ENCODE assay signal across 9 cellular contexts in genomic region chr1:186212574-186213224, GRCh38.
A peak's percentile ranks its signal among the peaks of the same experiment; 100 is the strongest.
DNase-seq lines count a peak whose midpoint lies in the region; ATAC-seq and TF ChIP-seq lines count a peak whose summit lies in the region.
"Had no signal": no experiment of that assay in that cellular context is flagged by ENCODE, and none has a peak within 500 bp of the region (broad histone marks: within the 10 kb centered on the region; RNA-seq: fewer than 3 reads in every experiment).

No MANE protein-coding gene starts in this region.

- TF ChIP-seq CTCF in CD4-positive, alpha-beta T cell (IDR thresholded peaks at IDR 0.05): peak; percentile 23
- no peak for TF ChIP-seq CTCF in natural killer cell (IDR thresholded peaks at IDR 0.05)

- H3K9me3 ChIP-seq in CD4-positive, alpha-beta T cell (ENCODE audit: control insufficient read depth, low read length): no peaks in the 10 kb centered on the region

- no peaks in the 10 kb centered on the region for H3K4me1 Mint-ChIP-seq in CD4-positive, alpha-beta T cell (ENCODE audit: low read depth)
- no peaks in the 10 kb centered on the region for H3K4me1 Mint-ChIP-seq in T-helper 2 cell treated with Interferon-gamma antibody and Interleukin-4, amounts not matched to agents 5 μg/mL and 100 μg/mL, for 36 hours (ENCODE audit: low read depth)
- H3K4me1 Mint-ChIP-seq in natural killer cell: no peaks in the 10 kb centered on the region
- H3K4me1 Mint-ChIP-seq: activated B cell treated with CpG ODN at 0.5 μM for 24 hours had no signal

- H3K27ac Mint-ChIP-seq in CD4-positive, alpha-beta T cell: no peak overlapping the region
- no peak overlapping the region for H3K27ac Mint-ChIP-seq in T-helper 2 cell treated with Interferon-gamma antibody and Interleukin-4, amounts not matched to agents 5 μg/mL and 100 μg/mL, for 36 hours
- no peak overlapping the region for H3K27ac Mint-ChIP-seq in natural killer cell
- H3K27ac Mint-ChIP-seq: activated B cell treated with CpG ODN at 0.5 μM for 24 hours had no signal

- POLR2A ChIA-PET in CD4-positive, alpha-beta T cell (lab: Charles Lee): no interaction called here

- H3K9me3 Mint-ChIP-seq in CD4-positive, alpha-beta T cell: no peaks in the 10 kb centered on the region
- no peaks in the 10 kb centered on the region for H3K9me3 Mint-ChIP-seq in T-helper 2 cell treated with Interferon-gamma antibody and Interleukin-4, amounts not matched to agents 5 μg/mL and 100 μg/mL, for 36 hours
- H3K9me3 Mint-ChIP-seq in natural killer cell: no peaks in the 10 kb centered on the region
- H3K9me3 Mint-ChIP-seq: activated B cell treated with CpG ODN at 0.5 μM for 24 hours had no signal

- no peak for ATAC-seq in CD4-positive, alpha-beta T cell (ENCODE audit: poor library complexity)
- ATAC-seq in GM18858 (IDR thresholded peaks at IDR 0.05; ENCODE audit: unreplicated experiment) (peak; percentile 89), HG02970 (IDR thresholded peaks at IDR 0.05; ENCODE audit: low FRiP score, unreplicated experiment) (peak; percentile 68), natural killer cell (no peak)

- intact Hi-C loops in CD4-positive, alpha-beta T cell (cut with DNase I, micrococcal nuclease): loop anchor here (1.0 to 10.0 kb wide), 3 partner anchors 399 to 1408 kb away; no protein-coding TSS in a partner anchor
- intact Hi-C loops in natural killer cell (cut with micrococcal nuclease): no loop called here

- peaks cover 58% of the 10 kb centered on the region for H3K27me3 Mint-ChIP-seq in CD4-positive, alpha-beta T cell
- peaks cover 23% of the 10 kb centered on the region for H3K27me3 Mint-ChIP-seq in T-helper 2 cell treated with Interferon-gamma antibody and Interleukin-4, amounts not matched to agents 5 μg/mL and 100 μg/mL, for 36 hours (ENCODE audit: low read depth)
- peaks cover 0 to 8% of the 10 kb centered on the region in 2 donors for H3K27me3 Mint-ChIP-seq in natural killer cell (ENCODE audit: low read depth in 2 of 2)
- H3K27me3 Mint-ChIP-seq: activated B cell treated with CpG ODN at 0.5 μM for 24 hours had no signal

- no peak overlapping the region for H3K4me3 Mint-ChIP-seq in CD4-positive, alpha-beta T cell
- H3K4me3 Mint-ChIP-seq in T-helper 2 cell treated with Interferon-gamma antibody and Interleukin-4, amounts not matched to agents 5 μg/mL and 100 μg/mL, for 36 hours: no peak overlapping the region
- H3K4me3 Mint-ChIP-seq in natural killer cell: no peak overlapping the region
- H3K4me3 Mint-ChIP-seq: activated B cell treated with CpG ODN at 0.5 μM for 24 hours had no signal

- no peak for DNase-seq in CD4-positive, alpha-beta T cell
- DNase-seq in NCI-H146 treated with DMSO at 0.1 percent for 48 hours (lab: John Stamatoyannopoulos, UW; ENCODE audit: unreplicated experiment) (peak; percentile 6), fibroblast of the conjunctiva (ENCODE audit: low read depth) (peak; percentile 87), non-pigmented ciliary epithelial cell (ENCODE audit: low read depth) (peak; percentile 93), natural killer cell (no peak)
- peak; percentile 5 for DNase-seq in T-helper 2 cell treated with Interferon-gamma antibody and Interleukin-4, amounts not matched to agents 5 μg/mL and 100 μg/mL, for 36 hours (ENCODE audit: low spot score)
- DNase-seq: activated B cell treated with CpG ODN at 0.5 μM for 24 hours had no signal

- H3K27me3 ChIP-seq in CD4-positive, alpha-beta T cell (ENCODE audit: control insufficient read depth, insufficient read depth, low read length): peaks cover 11% of the 10 kb centered on the region

- CTCF ChIA-PET in CD4-positive, alpha-beta T cell (lab: Charles Lee): no interaction called here

- H3K27ac ChIP-seq in CD4-positive, alpha-beta T cell (ENCODE audit: low read depth, low read length): no peak overlapping the region

- H3K36me3 Mint-ChIP-seq in CD4-positive, alpha-beta T cell (ENCODE audit: low read depth): no peaks in the 10 kb centered on the region
- no peaks in the 10 kb centered on the region for H3K36me3 Mint-ChIP-seq in T-helper 2 cell treated with Interferon-gamma antibody and Interleukin-4, amounts not matched to agents 5 μg/mL and 100 μg/mL, for 36 hours (ENCODE audit: low read depth)
- no peaks in the 10 kb centered on the region for H3K36me3 Mint-ChIP-seq in natural killer cell

Comparison
In these comparisons a context has a peak if more than half of its experiments do, and no peak if none do; other contexts are left out.
1. ATAC-seq: peak in GM18858 (single experiment) and HG02970 (single experiment); none in CD4-positive, alpha-beta T cell (single experiment) and natural killer cell (0 of 3).
2. DNase-seq: peak in NCI-H146 treated with DMSO at 0.1 percent for 48 hours (single experiment), T-helper 2 cell treated with Interferon-gamma antibody and Interleukin-4, amounts not matched to agents 5 μg/mL and 100 μg/mL, for 36 hours (single experiment), fibroblast of the conjunctiva (single experiment) and non-pigmented ciliary epithelial cell (single experiment); none in CD4-positive, alpha-beta T cell (0 of 10) and natural killer cell (single experiment).